ENCODE assay signal across 31 cellular contexts in genomic region chr19:15516363-15516762, GRCh38. TPM values are rescaled to one million over a fixed set of nuclear protein-coding genes. Genes with fewer than 3 reads are reported as not detected.
"Had no signal": no experiment of that assay in that cellular context is flagged by ENCODE, and none has a peak within 500 bp of the region (broad histone marks: within the 10 kb centered on the region; RNA-seq: fewer than 3 reads in every experiment).

No MANE protein-coding gene starts in this region.

- H3K36me3 ChIP-seq: ascending aorta, brain microvascular endothelial cell, heart left ventricle, right atrium auricular region, uterus had no signal

- H3K9me3 ChIP-seq: uterus had no signal

- H3K4me3 Mint-ChIP-seq: activated naive CD4-positive, alpha-beta T cell treated with anti-CD3 and anti-CD28 coated beads, Interleukin-2, amount 50 U/mL, for 24 hours; activated T-cell treated with anti-CD3 and anti-CD28 coated beads, Interleukin-2, amount 50 U/mL, for 24 hours; memory B cell; stimulated activated memory B cell treated with anti-CD40 and anti-IgM and Interleukin-4, amounts not matched to agents 10 μg/mL and 1 μg/mL and 100 μg/mL, for 72 hours; type B pancreatic cell; WTC11 had no signal

- H3K27ac Mint-ChIP-seq: activated naive CD4-positive, alpha-beta T cell treated with anti-CD3 and anti-CD28 coated beads, Interleukin-2, amount 50 U/mL, for 24 hours; activated T-cell treated with anti-CD3 and anti-CD28 coated beads, Interleukin-2, amount 50 U/mL, for 24 hours; memory B cell; stimulated activated memory B cell treated with anti-CD40 and anti-IgM and Interleukin-4, amounts not matched to agents 10 μg/mL and 1 μg/mL and 100 μg/mL, for 72 hours; stimulated activated naive CD8-positive, alpha-beta T cell treated with anti-CD3 and anti-CD28 coated beads, Interleukin-15, amount 100 ng/mL, for 72 hours; type B pancreatic cell; WTC11 had no signal

- DNase-seq: activated CD4-positive, alpha-beta T cell treated with anti-CD3 and anti-CD28 coated beads for 1 hour; activated CD4-positive, alpha-beta T cell treated with anti-CD3 and anti-CD28 coated beads, Interleukin-2, amount 50 U/mL, for 48 hours; activated CD8-positive, alpha-beta memory T cell treated with anti-CD3 and anti-CD28 coated beads, Interleukin-2, amount 50 U/mL, for 48 hours; activated gamma-delta T cell; activated T-cell treated with anti-CD3 and anti-CD28 coated beads, Interleukin-2, amount 50 U/mL, for 24 hours; brain microvascular endothelial cell; foreskin fibroblast; heart left ventricle; hypothalamus; midbrain; naive thymus-derived CD4-positive, alpha-beta T cell; stimulated activated CD4-positive, alpha-beta T cell treated with anti-CD3 and anti-CD28 coated beads, Interleukin-1b, Interleukin-23, amount 100 ng/mL, for 48 hours; stimulated activated CD4-positive, alpha-beta T cell treated with anti-CD3 and anti-CD28 coated beads, Interleukin-4, amount 100 ng/mL, for 4 hours; stimulated activated CD8-positive, alpha-beta memory T cell treated with anti-CD3 and anti-CD28 coated beads, Interleukin-4, amount 100 ng/mL, for 48 hours; stimulated activated naive CD8-positive, alpha-beta T cell treated with anti-CD3 and anti-CD28 coated beads, Interleukin-15, amount 100 ng/mL, for 72 hours; substantia nigra; T-helper 2 cell; uterus had no signal

- H3K4me1 Mint-ChIP-seq: memory B cell; stimulated activated memory B cell treated with anti-CD40 and anti-IgM and Interleukin-4, amounts not matched to agents 10 μg/mL and 1 μg/mL and 100 μg/mL, for 72 hours; WTC11 had no signal

- ATAC-seq: esophagus mucosa; heart left ventricle; naive thymus-derived CD4-positive, alpha-beta T cell; stimulated activated memory B cell treated with anti-CD40 and anti-IgM and Interleukin-4, amounts not matched to agents 10 μg/mL and 1 μg/mL and 100 μg/mL, for 72 hours; stimulated activated naive CD8-positive, alpha-beta T cell treated with anti-CD3 and anti-CD28 coated beads, Interleukin-15, amount 100 ng/mL, for 72 hours; WTC11 had no signal

- H3K9me3 Mint-ChIP-seq: activated naive CD4-positive, alpha-beta T cell treated with anti-CD3 and anti-CD28 coated beads, Interleukin-2, amount 50 U/mL, for 24 hours had no signal

- H3K27me3 ChIP-seq: ascending aorta, brain microvascular endothelial cell, right atrium auricular region, uterus had no signal

- H3K27ac ChIP-seq: ascending aorta, brain microvascular endothelial cell, heart left ventricle, right atrium auricular region, uterus had no signal

- H3K4me3 ChIP-seq: ascending aorta, heart left ventricle, right atrium auricular region, smooth muscle cell, uterus had no signal

- H3K36me3 Mint-ChIP-seq: activated naive CD4-positive, alpha-beta T cell treated with anti-CD3 and anti-CD28 coated beads, Interleukin-2, amount 50 U/mL, for 24 hours; type B pancreatic cell had no signal

- H3K4me1 ChIP-seq: ascending aorta, right atrium auricular region, uterus had no signal

- H3K27me3 Mint-ChIP-seq: activated naive CD4-positive, alpha-beta T cell treated with anti-CD3 and anti-CD28 coated beads, Interleukin-2, amount 50 U/mL, for 24 hours; activated T-cell treated with anti-CD3 and anti-CD28 coated beads, Interleukin-2, amount 50 U/mL, for 24 hours; type B pancreatic cell had no signal

RNA-seq across cellular contexts. Expression of gene CYP4F22, which starts 8.0 kb away (rescaled TPM):
- total RNA-seq: ascending aorta, cardiac septum, kidney epithelial cell, pulmonary artery endothelial cell, right atrium auricular region, smooth muscle cell, uterus had no signal
- polyA plus RNA-seq: heart left ventricle, smooth muscle cell had no signal

RNA-seq across cellular contexts. Expression of gene PGLYRP2, which starts 37.1 kb away (rescaled TPM):
- total RNA-seq: ascending aorta, cardiac septum, esophagus mucosa, heart left ventricle, kidney epithelial cell, omental fat pad, pulmonary artery endothelial cell, right atrium auricular region, smooth muscle cell, uterus, WTC11 had no signal
- polyA plus RNA-seq: heart left ventricle, smooth muscle cell had no signal

RNA-seq across cellular contexts. Expression of gene RASAL3, which starts 52.0 kb away (rescaled TPM):
- total RNA-seq: kidney epithelial cell, smooth muscle cell had no signal
